21 cellular contexts compared by ENCODE assay signal in the genomic region with DNA sequence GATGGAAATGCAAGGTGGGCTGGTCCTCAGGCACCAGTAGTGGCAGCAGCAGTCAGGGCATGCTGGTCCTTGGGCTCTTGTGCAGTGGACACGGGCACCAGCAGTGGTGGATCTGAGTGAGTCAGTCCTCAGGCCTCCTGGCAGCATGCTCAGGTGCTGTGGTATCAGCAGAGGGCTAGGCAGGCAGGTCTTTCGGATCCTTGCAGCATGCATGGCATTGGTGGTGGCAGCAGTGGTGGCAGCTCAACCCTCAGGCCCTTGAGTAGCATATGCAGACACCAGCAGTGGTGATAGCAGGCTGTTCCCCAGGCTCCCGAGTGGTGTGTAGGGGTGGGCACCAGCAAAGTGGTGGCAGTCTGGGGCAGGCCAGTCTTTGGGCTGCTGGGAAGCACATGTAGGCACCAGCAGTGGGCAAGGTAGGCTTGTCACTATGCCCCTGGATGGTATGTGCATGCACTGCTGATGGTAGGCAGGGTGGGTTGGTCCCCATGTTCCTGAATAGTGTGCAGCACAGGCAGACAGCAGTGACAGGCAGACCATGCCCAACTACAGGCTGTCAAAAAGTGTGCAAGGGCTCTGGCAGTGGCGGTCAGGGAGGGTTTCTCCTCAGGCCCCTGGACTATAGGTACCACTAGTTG.
DNase-seq lines count a peak whose midpoint lies in the region; ATAC-seq and TF ChIP-seq lines count a peak whose summit lies in the region.
"Had no signal": no experiment of that assay in that cellular context is flagged by ENCODE, and none has a peak within 500 bp of the region (broad histone marks: within the 10 kb centered on the region; RNA-seq: fewer than 3 reads in every experiment).

No MANE protein-coding gene starts in this region.

- no peak overlapping the region for H2BK120ac ChIP-seq in trophoblast cell (ENCODE audit: insufficient read depth, low read length, poor library complexity)

- no peaks in the 10 kb centered on the region for H3K4me1 ChIP-seq in trophoblast cell (ENCODE audit: control insufficient read depth in 1 of 2, insufficient read depth in 2 of 2, low read length in 2 of 2)
- no peaks in the 10 kb centered on the region for H3K4me1 ChIP-seq in upper lobe of left lung
- H3K4me1 ChIP-seq in esophagus squamous epithelium: peaks cover 0 to 30% (median 0%) of the 10 kb centered on the region in 3 donors

- DNase-seq in trophoblast cell (peak; percentile 42 to 43), upper lobe of left lung (peak in 1 of 2 donors; percentile 19), esophagus squamous epithelium (lab: John Stamatoyannopoulos, UW) (no peak)
- no peak for DNase-seq in stimulated activated CD4-positive, alpha-beta T cell treated with anti-CD3 and anti-CD28 coated beads, Interleukin-15, amount 100 ng/mL, for 24 hours
- DNase-seq in activated effector memory CD4-positive, alpha-beta T cell treated with anti-CD3 and anti-CD28 coated beads, Interleukin-2, amount 50 U/mL, for 16 hours: no peak
- DNase-seq: ACHN; BE2C; C1 segment of cervical spinal cord; CD4-positive, CD25-positive, alpha-beta regulatory T cell; CD8-positive, alpha-beta memory T cell; COR-L47; DMS 273 treated with DMSO at 0.1 percent for 48 hours; DND-41; EL; HCEC 1CT; KBM-7 had no signal

- no peak overlapping the region for H4K12ac ChIP-seq in trophoblast cell (ENCODE audit: low read depth, low read length)

- H2AFZ ChIP-seq in trophoblast cell (ENCODE audit: insufficient read depth, low read length, poor library complexity): no peak overlapping the region
- H2AFZ ChIP-seq: GM23338 had no signal

- no peak overlapping the region for H3K23ac ChIP-seq in trophoblast cell (ENCODE audit: low read length)

- peak; percentile 17 for ATAC-seq in esophagus mucosa
- peak; percentile 24 to 47 for ATAC-seq in upper lobe of left lung (ENCODE audit: low FRiP score in 2 of 2)
- ATAC-seq in HG02885 (IDR thresholded peaks at IDR 0.05; ENCODE audit: poor library complexity, unreplicated experiment): no peak
- ATAC-seq: GM12878, GM23338 had no signal

- H3K9me3 ChIP-seq in trophoblast cell (ENCODE audit: insufficient read depth, low read depth, low read length): no peaks in the 10 kb centered on the region
- no peaks in the 10 kb centered on the region for H3K9me3 ChIP-seq in upper lobe of left lung
- H3K9me3 ChIP-seq in esophagus squamous epithelium: no peaks in the 10 kb centered on the region
- H3K9me3 ChIP-seq: BE2C had no signal

- H3K18ac ChIP-seq in trophoblast cell (ENCODE audit: low read length): no peak overlapping the region

- H3K27ac ChIP-seq in trophoblast cell (ENCODE audit: low read depth, low read length) (no peak overlapping the region), upper lobe of left lung (no peak overlapping the region), esophagus squamous epithelium (no peak overlapping the region)
- H3K27ac ChIP-seq: HL-60 had no signal

- no peaks in the 10 kb centered on the region for H3K79me1 ChIP-seq in trophoblast cell (ENCODE audit: low read length)

- H3K14ac ChIP-seq in trophoblast cell (ENCODE audit: low read length): no peak overlapping the region

- no peaks in the 10 kb centered on the region for H3K79me2 ChIP-seq in trophoblast cell (ENCODE audit: control insufficient read depth, insufficient read depth, low read length, poor library complexity)

- H3K4me2 ChIP-seq in trophoblast cell (ENCODE audit: low read length): no peak overlapping the region
- H3K4me2 ChIP-seq: GM23338 had no signal

- no peak overlapping the region for H4K91ac ChIP-seq in trophoblast cell (ENCODE audit: low read depth, low read length)

- no peak overlapping the region for H3K4ac ChIP-seq in trophoblast cell (ENCODE audit: low read depth, low read length)

- no peak overlapping the region for H2AK5ac ChIP-seq in trophoblast cell (ENCODE audit: low read length)

- H4K8ac ChIP-seq in trophoblast cell (ENCODE audit: low read depth, low read length): no peak overlapping the region

- no peak for TF ChIP-seq EP300 in upper lobe of left lung (IDR thresholded peaks at IDR 0.05)

- no peak for TF ChIP-seq CTCF in upper lobe of left lung (IDR thresholded peaks at IDR 0.05)
- no peak for TF ChIP-seq CTCF in esophagus squamous epithelium (IDR thresholded peaks at IDR 0.05)

- no peaks in the 10 kb centered on the region for H3K36me3 ChIP-seq in trophoblast cell (ENCODE audit: control insufficient read depth in 1 of 2, insufficient read depth in 2 of 2, low read length in 2 of 2)
- no peaks in the 10 kb centered on the region for H3K36me3 ChIP-seq in upper lobe of left lung
- H3K36me3 ChIP-seq in esophagus squamous epithelium: no peaks in the 10 kb centered on the region
- H3K36me3 ChIP-seq: BE2C had no signal

- no peak overlapping the region for H2BK5ac ChIP-seq in trophoblast cell (ENCODE audit: low read depth, low read length, poor library complexity)

- TF ChIP-seq POLR2A in upper lobe of left lung (IDR thresholded peaks at IDR 0.05): no peak
- TF ChIP-seq POLR2A in esophagus squamous epithelium (IDR thresholded peaks at IDR 0.05): no peak

- H3K27me3 ChIP-seq in trophoblast cell (ENCODE audit: insufficient read depth, low read length) (no peaks in the 10 kb centered on the region), upper lobe of left lung (no peaks in the 10 kb centered on the region), esophagus squamous epithelium (no peaks in the 10 kb centered on the region)
- H3K27me3 ChIP-seq: BE2C had no signal

- peak overlapping the region; percentile 37 for H3K4me3 ChIP-seq in trophoblast cell (ENCODE audit: low read depth, low read length)
- H3K4me3 ChIP-seq in upper lobe of left lung: no peak overlapping the region
- H3K4me3 ChIP-seq in esophagus squamous epithelium: no peak overlapping the region
- H3K4me3 ChIP-seq: GM12878, GM23338 had no signal

- no CpG with 5 or more reads among the region's 4 CpGs for WGBS in trophoblast cell (ENCODE audit: extremely low coverage, insufficient coverage, insufficient read length)
- 76 to 91% methylated on average over 3 of the region's 4 CpGs for WGBS in upper lobe of left lung, 2 donors
- WGBS in esophagus squamous epithelium, 2 donors: 55 to 89% methylated on average over 2 to 3 of the region's 4 CpGs

- H2BK12ac ChIP-seq in trophoblast cell (ENCODE audit: low read length): no peak overlapping the region

- intact Hi-C loops in esophagus squamous epithelium (cut with DNase I): no loop called here

- no peak overlapping the region for H3K9ac ChIP-seq in trophoblast cell (ENCODE audit: low read length)

Comparison
In these comparisons a context has a peak if more than half of its experiments do, and no peak if none do; other contexts are left out.
1. DNase-seq: peak in trophoblast cell (2 of 2); none in esophagus squamous epithelium (single experiment), stimulated activated CD4-positive, alpha-beta T cell treated with anti-CD3 and anti-CD28 coated beads, Interleukin-15, amount 100 ng/mL, for 24 hours (single experiment) and activated effector memory CD4-positive, alpha-beta T cell treated with anti-CD3 and anti-CD28 coated beads, Interleukin-2, amount 50 U/mL, for 16 hours (single experiment).